Comparison of ENCODE assay signal across 35 cellular contexts in genomic region chr3:9692416-9692815, GRCh38. TPM values are rescaled to one million over a fixed set of nuclear protein-coding genes. Genes with fewer than 3 reads are reported as not detected.
"Had no signal": no experiment of that assay in that cellular context is flagged by ENCODE, and none has a peak within 500 bp of the region (broad histone marks: within the 10 kb centered on the region; RNA-seq: fewer than 3 reads in every experiment).

No MANE protein-coding gene starts in this region.

- H3K4me1 Mint-ChIP-seq: nephron had no signal

- H3K9me3 ChIP-seq: heart right ventricle, left lung, lower lobe of right lung, mucosa of descending colon, right atrium auricular region, suprapubic skin, thoracic aorta, tibial artery, vagina had no signal

- H3K4me1 ChIP-seq: left lung, lower lobe of right lung, parathyroid adenoma, suprapubic skin, tibial artery, vagina had no signal

- H3K4me2 ChIP-seq: hepatocyte, smooth muscle cell had no signal

- H3K79me2 ChIP-seq: hepatocyte, parathyroid adenoma had no signal

- H3K9me3 Mint-ChIP-seq: nephron; stimulated activated naive CD8-positive, alpha-beta T cell treated with anti-CD3 and anti-CD28 coated beads, Interleukin-15, Interleukin-2, amounts not matched to agents 100 ng/mL and 50 ng/mL, for 24 hours; type B pancreatic cell had no signal

- ATAC-seq: heart right ventricle; left colon; left lung; lower lobe of right lung; mucosa of descending colon; naive thymus-derived CD4-positive, alpha-beta T cell had no signal

- FAIRE-seq: keratinocyte had no signal

- H2AFZ ChIP-seq: hepatocyte, parathyroid adenoma had no signal

- H3K4me3 ChIP-seq: heart right ventricle, hepatocyte, left lung, lower lobe of right lung, mucosa of descending colon, right atrium auricular region, smooth muscle cell, suprapubic skin, thoracic aorta, tibial artery, vagina had no signal

- DNase-seq: glutamatergic neuron; heart right ventricle; left colon; left lung; lower lobe of right lung; mammary epithelial cell; mesendoderm; midbrain; mucosa of descending colon; naive thymus-derived CD4-positive, alpha-beta T cell; nucleus accumbens; stimulated activated CD4-positive, alpha-beta T cell treated with anti-CD3 and anti-CD28 coated beads, Interleukin-12 subunit alpha, Interleukin-12 subunit beta, amount 100 ng/mL, for 4 hours; stimulated activated CD4-positive, alpha-beta T cell treated with anti-CD3 and anti-CD28 coated beads, Interleukin-15, amount 100 ng/mL, for 24 hours; stimulated activated CD4-positive, alpha-beta T cell treated with anti-CD3 and anti-CD28 coated beads, Interleukin-2, amount 100 ng/mL, for 24 hours; stimulated activated CD4-positive, alpha-beta T cell treated with anti-CD3 and anti-CD28 coated beads, Interleukin-4, amount 100 ng/mL, for 1 hour; stimulated activated naive CD4-positive, alpha-beta T cell; tibial artery had no signal

- H3K9ac ChIP-seq: parathyroid adenoma had no signal

- H3K27me3 ChIP-seq: heart right ventricle, hepatocyte, left lung, right atrium auricular region, suprapubic skin, tibial artery, vagina had no signal

- H3K4me3 Mint-ChIP-seq: naive thymus-derived CD4-positive, alpha-beta T cell; nephron; stimulated activated naive CD8-positive, alpha-beta T cell treated with anti-CD3 and anti-CD28 coated beads, Interleukin-15, Interleukin-2, amounts not matched to agents 100 ng/mL and 50 ng/mL, for 24 hours; type B pancreatic cell had no signal

- H3K27ac Mint-ChIP-seq: naive thymus-derived CD4-positive, alpha-beta T cell; nephron; progenitor cell of endocrine pancreas; stimulated activated naive CD8-positive, alpha-beta T cell treated with anti-CD3 and anti-CD28 coated beads, Interleukin-15, Interleukin-2, amounts not matched to agents 100 ng/mL and 50 ng/mL, for 24 hours; type B pancreatic cell had no signal

- H3K27me3 Mint-ChIP-seq: naive thymus-derived CD4-positive, alpha-beta T cell; progenitor cell of endocrine pancreas; stimulated activated naive CD8-positive, alpha-beta T cell treated with anti-CD3 and anti-CD28 coated beads, Interleukin-15, Interleukin-2, amounts not matched to agents 100 ng/mL and 50 ng/mL, for 24 hours; type B pancreatic cell had no signal

- H3K27ac ChIP-seq: heart right ventricle, hepatocyte, left lung, lower lobe of right lung, parathyroid adenoma, right atrium auricular region, suprapubic skin, thoracic aorta, tibial artery, vagina had no signal

RNA-seq across cellular contexts. Expression of gene CPNE9, which starts 11.2 kb away (rescaled TPM):
- total RNA-seq: hepatocyte, left colon, liver, mammary epithelial cell, myocyte, osteocyte, pulmonary artery endothelial cell, renal cortical epithelial cell, right atrium auricular region, smooth muscle cell, thoracic aorta, urinary bladder, vagina had no signal
- polyA plus RNA-seq: heart right ventricle, hepatocyte, keratinocyte, liver, mammary epithelial cell, smooth muscle cell had no signal
